In the genomic region with DNA sequence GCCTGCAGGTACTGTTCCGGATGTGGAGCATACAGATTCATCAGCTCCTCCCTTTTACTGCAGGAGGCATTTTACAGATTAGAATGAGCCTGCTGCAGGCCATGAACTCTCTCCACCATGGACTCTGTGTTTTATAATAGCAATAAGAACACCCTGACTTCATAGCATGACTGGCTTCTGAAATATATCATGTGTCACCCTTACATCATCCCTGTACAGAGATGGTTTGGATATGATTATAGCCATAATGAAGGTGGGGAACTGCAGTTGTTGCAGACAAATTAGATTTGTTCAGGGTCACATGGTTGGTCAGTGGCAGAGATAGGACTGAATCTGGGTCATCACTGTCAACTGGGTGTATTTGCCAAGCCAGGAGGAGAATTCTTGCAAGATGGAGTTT, we compare ENCODE assay signal across 13 cellular contexts.
DNase-seq lines count a peak whose midpoint lies in the region; TF ChIP-seq lines count a peak whose summit lies in the region.
"Had no signal": no experiment of that assay in that cellular context is flagged by ENCODE, and none has a peak within 500 bp of the region (broad histone marks: within the 10 kb centered on the region; RNA-seq: fewer than 3 reads in every experiment).

No MANE protein-coding gene starts in this region.

- H3K4me2 ChIP-seq in mammary epithelial cell (ENCODE audit: insufficient read depth, low read depth, low read length) = no peak overlapping the region

- no peaks in the 10 kb centered on the region for H3K27me3 ChIP-seq in mammary epithelial cell (ENCODE audit: insufficient read depth, low read length)
- no peaks in the 10 kb centered on the region for H3K27me3 ChIP-seq in effector memory CD4-positive, alpha-beta T cell (replicated peaks; ENCODE audit: control insufficient read depth, insufficient read depth, low read length, poor library complexity, severe bottlenecking)
- H3K27me3 ChIP-seq: Peyer's patch had no signal

- peak; percentile 18 for DNase-seq in AG08396 (ENCODE audit: low spot score)
- DNase-seq in LHCN-M2 (ENCODE audit: low read depth) = peak; percentile 88
- peak; percentile 69 for DNase-seq in mammary epithelial cell
- DNase-seq in left kidney (ENCODE audit: low read depth, low spot score) = peak; percentile 41
- DNase-seq in HT-29 (ENCODE audit: low spot score) = no peak
- DNase-seq in NCI-H2029 treated with DMSO at 0.1 percent for 48 hours (lab: John Stamatoyannopoulos, UW) = no peak
- no peak for DNase-seq in effector memory CD4-positive, alpha-beta T cell
- no peak for DNase-seq in DMS79 (lab: John Stamatoyannopoulos, UW)
- DNase-seq: activated CD4-positive, alpha-beta T cell treated with anti-CD3 and anti-CD28 coated beads, Interleukin-2, amount 10 ng/mL, durations not matched to agents 24 days and 14 days; CD4-positive, alpha-beta memory T cell; kidney glomerular epithelial cell; NCI-H187 had no signal

- no peak overlapping the region for H3K4me3 ChIP-seq in mammary epithelial cell (replicated peaks in 1 of 3; ENCODE audit: insufficient read depth in 1 of 3, low read depth in 2 of 3, low read length in 3 of 3)
- no peak overlapping the region for H3K4me3 ChIP-seq in effector memory CD4-positive, alpha-beta T cell (ENCODE audit: insufficient read depth, low read depth, low read length, poor library complexity, severe bottlenecking)
- H3K4me3 ChIP-seq: Peyer's patch had no signal

- H3K9me3 ChIP-seq in mammary epithelial cell (replicated peaks; ENCODE audit: insufficient read depth, low read length) = no peaks in the 10 kb centered on the region
- H3K9me3 ChIP-seq in effector memory CD4-positive, alpha-beta T cell (ENCODE audit: control insufficient read depth, low read length) = no peaks in the 10 kb centered on the region
- H3K9me3 ChIP-seq: Peyer's patch had no signal

- peak overlapping the region; percentile 34 for H3K27ac ChIP-seq in mammary epithelial cell (ENCODE audit: insufficient read depth, low read depth, low read length)
- H3K27ac ChIP-seq in effector memory CD4-positive, alpha-beta T cell (ENCODE audit: insufficient read depth, low read length, poor library complexity, severe bottlenecking) = no peak overlapping the region

- H4K20me1 ChIP-seq in mammary epithelial cell (ENCODE audit: insufficient read depth, low read length) = no peaks in the 10 kb centered on the region

- no TSS peak for BruUV-seq in mammary epithelial cell (replicated peaks; lab: Mats Ljungman, UMichigan)

- TF ChIP-seq CTCF in mammary epithelial cell (conservative IDR thresholded peaks at IDR 0.05 in 1 of 2, IDR thresholded peaks at IDR 0.05 in 1 of 2; ENCODE audit: extremely low read depth in 1 of 2, insufficient read depth in 1 of 2, low read depth in 1 of 2, low read length in 2 of 2) = no peak

- no peak overlapping the region for H2AFZ ChIP-seq in mammary epithelial cell (ENCODE audit: low read depth, low read length)

- CTCF ChIA-PET in mammary epithelial cell (lab: Charles Lee; ENCODE audit: low non-redundant PET) = no interaction called here

- H3K79me2 ChIP-seq in mammary epithelial cell (ENCODE audit: insufficient read depth, low read length) = peaks cover 72% of the 10 kb centered on the region

- in situ Hi-C loops in mammary epithelial cell (cut with MboI; ENCODE audit: low sequenced_read_pairs in 2 of 2) = loop anchor here in 1 of 2 donors (25.0 kb wide), 1 partner anchor 99 kb away; the partner anchor contains the start of gene FOXO3

- dilution Hi-C loops in mammary epithelial cell (cut with HindIII; ENCODE audit: low sequenced_read_pairs) = no loop called here

- WGBS in mammary epithelial cell (ENCODE audit: low coverage, missing lambda C conversion rate) = 67% methylated on average over 1 of the region's 1 CpG

- peaks cover 3% of the 10 kb centered on the region for H3K36me3 ChIP-seq in mammary epithelial cell (ENCODE audit: insufficient read depth, low read length)
- H3K36me3 ChIP-seq in effector memory CD4-positive, alpha-beta T cell (ENCODE audit: control insufficient read depth, insufficient read depth, low read length) = no peaks in the 10 kb centered on the region

- intact Hi-C loops in mammary epithelial cell (cut with micrococcal nuclease) = no loop called here

- no peak overlapping the region for H3K9ac ChIP-seq in mammary epithelial cell (ENCODE audit: insufficient read depth, low read length)

- H3K4me1 ChIP-seq in mammary epithelial cell (ENCODE audit: insufficient read depth, low read length) = peaks cover 25% of the 10 kb centered on the region
- no peaks in the 10 kb centered on the region for H3K4me1 ChIP-seq in effector memory CD4-positive, alpha-beta T cell (ENCODE audit: control insufficient read depth, insufficient read depth, low read length, poor library complexity, severe bottlenecking)

Comparison
In these comparisons a context has a peak if more than half of its experiments do, and no peak if none do; other contexts are left out.
1. DNase-seq: peak in AG08396 (single experiment), LHCN-M2 (single experiment), mammary epithelial cell (single experiment) and left kidney (single experiment); none in HT-29 (single experiment), NCI-H2029 treated with DMSO at 0.1 percent for 48 hours (single experiment), effector memory CD4-positive, alpha-beta T cell (0 of 3) and DMS79 (single experiment).